17 cellular contexts compared by ENCODE assay signal in genomic region chr9:87567047-87567446, GRCh38.
DNase-seq lines count a peak whose midpoint lies in the region; ATAC-seq and TF ChIP-seq lines count a peak whose summit lies in the region.
"Had no signal": no experiment of that assay in that cellular context is flagged by ENCODE, and none has a peak within 500 bp of the region (broad histone marks: within the 10 kb centered on the region; RNA-seq: fewer than 3 reads in every experiment).

No MANE protein-coding gene starts in this region.

- H3K27ac ChIP-seq in mesenchymal stem cell (ENCODE audit: low read length, poor library complexity, severe bottlenecking) (no peak overlapping the region), OCI-LY7 (ENCODE audit: low read depth, low read length, poor library complexity, severe bottlenecking) (no peak overlapping the region)

- POLR2A ChIA-PET in OCI-LY7 (lab: Charles Lee), result interaction anchor here (1.1 to 4.5 kb wide), 2 partner anchors 10 to 11 kb away, joined by 4 to 35 read pairs; no protein-coding TSS in a partner anchor

- no peak overlapping the region for H4K91ac ChIP-seq in mesenchymal stem cell (ENCODE audit: low read length)

- no peak overlapping the region for H4K8ac ChIP-seq in mesenchymal stem cell (ENCODE audit: low read length)

- H2AFZ ChIP-seq in mesenchymal stem cell (ENCODE audit: low read depth, low read length) (no peak overlapping the region), OCI-LY7 (ENCODE audit: low read length) (no peak overlapping the region)

- H3K79me1 ChIP-seq in mesenchymal stem cell (replicated peaks; ENCODE audit: low read length, poor library complexity, severe bottlenecking), result peaks cover 36% of the 10 kb centered on the region

- ATAC-seq in GM18519 (IDR thresholded peaks at IDR 0.05; ENCODE audit: low FRiP score, unreplicated experiment), result no peak
- ATAC-seq: activated CD8-positive, alpha-beta T cell treated with anti-CD3 and anti-CD28 coated beads for 36 hours had no signal

- peak overlapping the region; percentile 6 to 92 (median 87) for H3K27ac Mint-ChIP-seq in brain
- H3K27ac Mint-ChIP-seq: activated CD8-positive, alpha-beta T cell treated with anti-CD3 and anti-CD28 coated beads for 36 hours; activated T-helper 2 cell treated with anti-CD3 and anti-CD28 coated beads, Interferon-gamma antibody, Interleukin-2, Interleukin-4, amounts not matched to agents 10 μg/mL and 5 μg/mL and 100 μg/mL, durations not matched to agents 14 hours and 24 hours and 36 hours; dendritic cell treated with granulocyte-macrophage colony-stimulating factor and Interleukin-4, amounts not matched to agents 40 ng/mL and 50 ng/mL, for 4 days had no signal

- H3K4me1 ChIP-seq in mesenchymal stem cell (ENCODE audit: control insufficient read depth, insufficient read depth, low read depth, low read length), result peaks cover 19% of the 10 kb centered on the region
- peaks cover 24% of the 10 kb centered on the region for H3K4me1 ChIP-seq in OCI-LY7 (ENCODE audit: insufficient read depth, low read length, poor library complexity, severe bottlenecking)

- no peak overlapping the region for H3K23ac ChIP-seq in mesenchymal stem cell (ENCODE audit: low read length in 2 of 2)

- H3K9ac ChIP-seq in mesenchymal stem cell (ENCODE audit: low read length), result no peak overlapping the region

- H3K36me3 ChIP-seq in mesenchymal stem cell (ENCODE audit: control insufficient read depth in 1 of 2, insufficient read depth in 2 of 2, low read depth in 1 of 2, low read length in 2 of 2), result peaks cover 0 to 18% of the 10 kb centered on the region in 2 experiments
- H3K36me3 ChIP-seq in OCI-LY7 (ENCODE audit: insufficient read depth, low read length), result no peaks in the 10 kb centered on the region

- intact Hi-C loops in OCI-LY7 (cut with micrococcal nuclease; ENCODE audit: unreplicated experiment), result no loop called here

- CTCF ChIA-PET in OCI-LY7 (lab: Charles Lee; ENCODE audit: unreplicated experiment), result no interaction called here

- no peak for TF ChIP-seq CTCF in brain (conservative IDR thresholded peaks at IDR 0.05)
- no peak for TF ChIP-seq CTCF in OCI-LY7 (conservative IDR thresholded peaks at IDR 0.05; ENCODE audit: low read length)

- no peak overlapping the region for H2BK5ac ChIP-seq in mesenchymal stem cell (ENCODE audit: low read depth, low read length, poor library complexity, severe bottlenecking)

- H3K27me3 ChIP-seq in mesenchymal stem cell (ENCODE audit: control insufficient read depth in 1 of 2, insufficient read depth in 1 of 2, low read length in 2 of 2), result no peaks in the 10 kb centered on the region

- no peaks in the 10 kb centered on the region for H3K79me2 ChIP-seq in OCI-LY7 (ENCODE audit: insufficient read depth, low read depth, low read length)

- H3K9me3 ChIP-seq in mesenchymal stem cell (ENCODE audit: control insufficient read depth, low read length) (no peaks in the 10 kb centered on the region), OCI-LY7 (ENCODE audit: low read length) (no peaks in the 10 kb centered on the region)

- no peaks in the 10 kb centered on the region for H3K9me2 ChIP-seq in OCI-LY7 (ENCODE audit: insufficient read depth, low read length)

- H3K4me3 ChIP-seq in mesenchymal stem cell (ENCODE audit: insufficient read depth in 1 of 2, low read depth in 1 of 2, low read length in 2 of 2) (no peak overlapping the region), OCI-LY7 (ENCODE audit: low read depth, low read length, poor library complexity, severe bottlenecking) (no peak overlapping the region)
- H3K4me3 ChIP-seq: smooth muscle cell had no signal

- H3K4me3 Mint-ChIP-seq in brain, result peak overlapping the region in 3 of 5 experiments; percentile 8 to 72 (median 32)
- H3K4me3 Mint-ChIP-seq: activated CD8-positive, alpha-beta T cell treated with anti-CD3 and anti-CD28 coated beads for 36 hours; dendritic cell treated with granulocyte-macrophage colony-stimulating factor and Interleukin-4, amounts not matched to agents 40 ng/mL and 50 ng/mL, for 4 days had no signal

- H2BK15ac ChIP-seq in mesenchymal stem cell (ENCODE audit: low read depth, poor library complexity, severe bottlenecking), result peak overlapping the region; percentile 44

- H3K4me2 ChIP-seq in mesenchymal stem cell (ENCODE audit: low read length, poor library complexity, severe bottlenecking) (no peak overlapping the region), OCI-LY7 (ENCODE audit: low read length) (no peak overlapping the region)
- H3K4me2 ChIP-seq: smooth muscle cell had no signal

- H3K4me1 Mint-ChIP-seq in brain, result peaks cover 93% of the 10 kb centered on the region

- peaks cover 27% of the 10 kb centered on the region for H3K36me3 Mint-ChIP-seq in brain

- no peak overlapping the region for H2AK5ac ChIP-seq in mesenchymal stem cell (ENCODE audit: low read length, severe bottlenecking)

- DNase-seq in AG08395 (ENCODE audit: low spot score), result peak; percentile 18
- peak; percentile 77 for DNase-seq in NCI-H1092 treated with DMSO at 0.1 percent for 48 hours (lab: John Stamatoyannopoulos, UW)
- DNase-seq in mesenchymal stem cell, result no peak
- DNase-seq in hippocampal formation (lab: John Stamatoyannopoulos, UW), result no peak
- DNase-seq in OCI-LY7 (ENCODE audit: low spot score), result no peak
- DNase-seq in NCI-H2227 treated with DMSO at 0.1 percent for 48 hours (lab: John Stamatoyannopoulos, UW), result no peak
- DNase-seq: activated CD8-positive, alpha-beta T cell treated with anti-CD3 and anti-CD28 coated beads for 36 hours; amygdala; HCEC 1CT; midbrain; NCI-H1930; stimulated activated naive CD4-positive, alpha-beta T cell treated with Interleukin-2 at 50 U/mL for 16 hours had no signal

- H3K18ac ChIP-seq in mesenchymal stem cell (ENCODE audit: low read depth in 1 of 2, low read length in 2 of 2), result no peak overlapping the region

- no peaks in the 10 kb centered on the region for H3K27me3 Mint-ChIP-seq in brain
- H3K27me3 Mint-ChIP-seq: activated CD8-positive, alpha-beta T cell treated with anti-CD3 and anti-CD28 coated beads for 36 hours; dendritic cell treated with granulocyte-macrophage colony-stimulating factor and Interleukin-4, amounts not matched to agents 40 ng/mL and 50 ng/mL, for 4 days had no signal

- no TSS peak for BruUV-seq in OCI-LY7 (replicated peaks; lab: Mats Ljungman, UMichigan)

- H3K9me3 Mint-ChIP-seq in brain, result peaks cover 0 to 3% (median 0%) of the 10 kb centered on the region in 5 experiments
- H3K9me3 Mint-ChIP-seq: activated CD8-positive, alpha-beta T cell treated with anti-CD3 and anti-CD28 coated beads for 36 hours; activated T-helper 2 cell treated with anti-CD3 and anti-CD28 coated beads, Interferon-gamma antibody, Interleukin-2, Interleukin-4, amounts not matched to agents 10 μg/mL and 5 μg/mL and 100 μg/mL, durations not matched to agents 14 hours and 24 hours and 36 hours had no signal

- H3K4ac ChIP-seq in mesenchymal stem cell (ENCODE audit: low read depth in 1 of 2, low read length in 2 of 2), result no peak overlapping the region

- no peak overlapping the region for H2BK120ac ChIP-seq in mesenchymal stem cell (ENCODE audit: low read depth, low read length)

- no peak overlapping the region for H3K14ac ChIP-seq in mesenchymal stem cell (ENCODE audit: low read length in 2 of 2)

- no peaks in the 10 kb centered on the region for H4K20me1 ChIP-seq in OCI-LY7 (ENCODE audit: insufficient read depth, low read length)

- WGBS in mesenchymal stem cell, result 87% methylated on average over 3 of the region's 4 CpGs

- H2BK12ac ChIP-seq in mesenchymal stem cell (ENCODE audit: low read length in 2 of 2), result no peak overlapping the region

Comparison
In these comparisons a context has a peak if more than half of its experiments do, and no peak if none do; other contexts are left out.
1. DNase-seq: peak in AG08395 (single experiment) and NCI-H1092 treated with DMSO at 0.1 percent for 48 hours (single experiment); none in mesenchymal stem cell (single experiment), hippocampal formation (0 of 2), OCI-LY7 (single experiment) and NCI-H2227 treated with DMSO at 0.1 percent for 48 hours (single experiment).